21 cellular contexts compared by ENCODE assay signal in genomic region chr6:16547586-16547985, GRCh38.
A peak's percentile ranks its signal among the peaks of the same experiment; 100 is the strongest.
DNase-seq lines count a peak whose midpoint lies in the region; FAIRE-seq and TF ChIP-seq lines count a peak whose summit lies in the region.
"Had no signal": no experiment of that assay in that cellular context is flagged by ENCODE, and none has a peak within 500 bp of the region (broad histone marks: within the 10 kb centered on the region; RNA-seq: fewer than 3 reads in every experiment).

No MANE protein-coding gene starts in this region.

- H3K4me2 ChIP-seq in endothelial cell of umbilical vein (ENCODE audit: insufficient read depth, low read length) = no peak overlapping the region

- TF ChIP-seq CTCF in endothelial cell of umbilical vein (IDR thresholded peaks at IDR 0.05; ENCODE audit: extremely low read depth in 1 of 2, insufficient read depth in 1 of 2, low read depth in 1 of 2, low read length in 2 of 2) = no peak

- POLR2A ChIA-PET in endothelial cell of umbilical vein (lab: Charles Lee) = no interaction called here

- no peak overlapping the region for H2AFZ ChIP-seq in endothelial cell of umbilical vein (ENCODE audit: low read depth, low read length)

- H3K9me3 ChIP-seq in endothelial cell of umbilical vein (replicated peaks; ENCODE audit: control insufficient read depth, insufficient read depth, low read length) = no peaks in the 10 kb centered on the region

- no peaks in the 10 kb centered on the region for H4K20me1 ChIP-seq in endothelial cell of umbilical vein (replicated peaks; ENCODE audit: control insufficient read depth, extremely low read depth, insufficient read depth, low read length)

- H3K36me3 ChIP-seq in endothelial cell of umbilical vein (ENCODE audit: control insufficient read depth in 2 of 2, extremely low read depth in 1 of 2, insufficient read depth in 2 of 2, low read length in 2 of 2) = no peaks in the 10 kb centered on the region

- no peaks in the 10 kb centered on the region for H3K9me1 ChIP-seq in endothelial cell of umbilical vein (replicated peaks; ENCODE audit: control insufficient read depth, extremely low read depth, insufficient read depth, low read length)

- no peak for TF ChIP-seq POLR2A in endothelial cell of umbilical vein (IDR thresholded peaks at IDR 0.05; ENCODE audit: low read depth, low read length)

- H3K27ac ChIP-seq in endothelial cell of umbilical vein (ENCODE audit: insufficient read depth, low read depth, low read length) = no peak overlapping the region

- no peak overlapping the region for H3K4me3 ChIP-seq in endothelial cell of umbilical vein (replicated peaks in 1 of 3; ENCODE audit: insufficient read depth in 1 of 3, low read depth in 1 of 3, low read length in 3 of 3)

- DNase-seq in CD1c-positive myeloid dendritic cell (ENCODE audit: extremely low spot score) (peak; percentile 37), KBM-7 (peak; percentile 8), RPMI7951 (ENCODE audit: low read depth) (peak; percentile 32), endothelial cell of umbilical vein (ENCODE audit: low read depth, low spot score) (peak; percentile 18), NCI-H1694 treated with DMSO at 0.1 percent for 48 hours (lab: John Stamatoyannopoulos, UW) (no peak), T1000 (lab: John Stamatoyannopoulos, UW) (no peak), iPS-NIHi7 (ENCODE audit: extremely low spot score) (no peak)
- DNase-seq: AML-193; C1 segment of cervical spinal cord; Calu3; CD8-positive, alpha-beta memory T cell; DMS153; GF-D8; MV-4-11; NCI-H1694; NCI-H2081 treated with DMSO at 0.1 percent for 48 hours; NCI-H2171 treated with DMSO at 0.1 percent for 48 hours; NCI-H446 treated with DMSO at 0.1 percent for 48 hours; NCI-H748 treated with DMSO at 0.1 percent for 48 hours; SIG-M5; T-cell had no signal

- CTCF ChIA-PET in endothelial cell of umbilical vein (lab: Charles Lee) = no interaction called here

- dilution Hi-C loops in endothelial cell of umbilical vein (cut with MboI; ENCODE audit: extremely low pct_ligation_motif_present, low sequenced_read_pairs) = no loop called here

- H3K4me1 ChIP-seq in endothelial cell of umbilical vein (ENCODE audit: control insufficient read depth, extremely low read depth, insufficient read depth, low read length) = peaks cover 8% of the 10 kb centered on the region

- in situ Hi-C loops in KBM-7 (cut with MboI; ENCODE audit: low pct_unique_long_range_greater_than_20kb, low sequenced_read_pairs) = no loop called here

- no peak overlapping the region for H3K9ac ChIP-seq in endothelial cell of umbilical vein (replicated peaks; ENCODE audit: extremely low read depth, insufficient read depth, low read length)

- no TSS peak for BruUV-seq in endothelial cell of umbilical vein (replicated peaks; lab: Mats Ljungman, UMichigan)

- no peaks in the 10 kb centered on the region for H3K79me2 ChIP-seq in endothelial cell of umbilical vein (ENCODE audit: control insufficient read depth, insufficient read depth, low read length)

- no peak for FAIRE-seq in endothelial cell of umbilical vein (lab: Jason Lieb, UNC)

- no peaks in the 10 kb centered on the region for H3K27me3 ChIP-seq in endothelial cell of umbilical vein (ENCODE audit: control insufficient read depth in 2 of 2, insufficient read depth in 2 of 2, low read length in 2 of 2)

- intact Hi-C loops in endothelial cell of umbilical vein (cut with micrococcal nuclease) = no loop called here

TF ChIP-seq in endothelial cell of umbilical vein, 7 proteins besides CTCF, POLR2A, EP300 and RAD21:
- TF ChIP-seq EZH2 (IDR thresholded peaks at IDR 0.05; ENCODE audit: borderline replicate concordance, low read depth, low read length, severe bottlenecking) (no peak), FOS (IDR thresholded peaks at IDR 0.05; ENCODE audit: borderline replicate concordance, insufficient read depth, low read length) (peak; percentile 27), GATA2 (IDR thresholded peaks at IDR 0.05; ENCODE audit: insufficient read depth, insufficient read length, low read depth, low read length) (peak; percentile 52)

Comparison
In these comparisons a context has a peak if more than half of its experiments do, and no peak if none do; other contexts are left out.
1. DNase-seq: peak in CD1c-positive myeloid dendritic cell (single experiment), KBM-7 (single experiment), RPMI7951 (single experiment) and endothelial cell of umbilical vein (single experiment); none in NCI-H1694 treated with DMSO at 0.1 percent for 48 hours (single experiment), T1000 (single experiment) and iPS-NIHi7 (single experiment).